In the genomic region with DNA sequence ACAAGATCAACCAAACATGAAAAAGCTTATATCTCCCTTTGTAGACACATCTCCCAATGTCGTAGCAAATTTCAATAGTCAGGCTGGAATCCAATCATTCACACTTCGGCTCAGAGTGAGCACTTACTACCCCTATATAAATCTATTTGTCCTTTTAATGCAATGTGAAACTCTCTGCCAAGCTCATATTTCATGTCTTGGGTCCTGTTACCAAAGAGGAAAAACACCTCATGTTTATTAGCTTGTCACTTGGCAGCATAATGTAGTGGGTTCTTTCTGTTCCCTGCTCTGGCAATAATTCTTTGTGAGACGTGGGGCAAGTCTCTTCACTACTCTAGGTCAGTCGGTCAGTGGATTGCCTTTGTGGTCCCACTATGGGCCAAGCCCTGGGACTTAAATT, we compare ENCODE assay signal across 1 cellular context.
TF ChIP-seq lines count a peak whose summit lies in the region.

No MANE protein-coding gene starts in this region.

TF ChIP-seq in HEK293, 187 proteins besides CTCF, POLR2A, EP300 and RAD21 (continued from another document):
- TF ChIP-seq, protein P1, sequence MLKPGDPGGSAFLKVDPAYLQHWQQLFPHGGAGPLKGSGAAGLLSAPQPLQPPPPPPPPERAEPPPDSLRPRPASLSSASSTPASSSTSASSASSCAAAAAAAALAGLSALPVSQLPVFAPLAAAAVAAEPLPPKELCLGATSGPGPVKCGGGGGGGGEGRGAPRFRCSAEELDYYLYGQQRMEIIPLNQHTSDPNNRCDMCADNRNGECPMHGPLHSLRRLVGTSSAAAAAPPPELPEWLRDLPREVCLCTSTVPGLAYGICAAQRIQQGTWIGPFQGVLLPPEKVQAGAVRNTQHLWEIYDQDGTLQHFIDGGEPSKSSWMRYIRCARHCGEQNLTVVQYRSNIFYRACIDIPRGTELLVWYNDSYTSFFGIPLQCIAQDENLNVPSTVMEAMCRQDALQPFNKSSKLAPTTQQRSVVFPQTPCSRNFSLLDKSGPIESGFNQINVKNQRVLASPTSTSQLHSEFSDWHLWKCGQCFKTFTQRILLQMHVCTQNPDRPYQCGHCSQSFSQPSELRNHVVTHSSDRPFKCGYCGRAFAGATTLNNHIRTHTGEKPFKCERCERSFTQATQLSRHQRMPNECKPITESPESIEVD (tag by site-specific recombination; IDR thresholded peaks at IDR 0.05): peak; percentile 98
- TF ChIP-seq ZXDB (tag by site-specific recombination; IDR thresholded peaks at IDR 0.05) (peak; percentile 54; the same call in 1 of the 2 replicates), SP7 (tag by site-specific recombination; IDR thresholded peaks at IDR 0.05) (peak; percentile 56), ZNF629 (tag by site-specific recombination; IDR thresholded peaks at IDR 0.05) (0 out of 2 replicates have a peak, but pooled peaks have one; percentile 49), ZNF843 (tag by site-specific recombination; IDR thresholded peaks at IDR 0.05) (peak; percentile 91), ZNF48 (tag by site-specific recombination; IDR thresholded peaks at IDR 0.05) (no peak), ZNF184 (tag by site-specific recombination; IDR thresholded peaks at IDR 0.05) (peak; percentile 63; the same call in 1 of the 2 replicates), ZBTB8A (tag by site-specific recombination; IDR thresholded peaks at IDR 0.05) (no peak), ZEB2 (tag by site-specific recombination; IDR thresholded peaks at IDR 0.05) (peak; percentile 28; the same call in 1 of the 2 replicates), ZNF660 (tag by site-specific recombination; IDR thresholded peaks at IDR 0.05) (peak; percentile 58; the same call in 1 of the 2 replicates), KLF1 (tag by site-specific recombination; IDR thresholded peaks at IDR 0.05) (no peak), ZNF350 (tag by site-specific recombination; IDR thresholded peaks at IDR 0.05) (no peak), ZNF596 (tag by site-specific recombination; IDR thresholded peaks at IDR 0.05) (0 out of 2 replicates have a peak, but pooled peaks have one; percentile 34), ZNF335 (tag by site-specific recombination; conservative IDR thresholded peaks at IDR 0.05) (0 out of 2 replicates have a peak, but pooled peaks have one; percentile 30), BCL11A (tag by site-specific recombination; IDR thresholded peaks at IDR 0.05; ENCODE audit: low read depth) (peak; percentile 64; the same call in 1 of the 2 replicates), ZNF561 (tag by site-specific recombination; IDR thresholded peaks at IDR 0.05; ENCODE audit: borderline replicate concordance) (peak; percentile 86), ZIC2 (tag by site-specific recombination; IDR thresholded peaks at IDR 0.05) (no peak), KLF10 (tag by site-specific recombination; IDR thresholded peaks at IDR 0.05) (0 out of 2 replicates have a peak, but pooled peaks have one; percentile 42), ZNF214 (tag by site-specific recombination; IDR thresholded peaks at IDR 0.05; ENCODE audit: borderline replicate concordance) (no peak), ZNF654 (tag by site-specific recombination; IDR thresholded peaks at IDR 0.05; ENCODE audit: low read depth) (no peak), OSR2 (tag by site-specific recombination; IDR thresholded peaks at IDR 0.05) (peak; percentile 79; the same call in 1 of the 2 replicates), HOXC10 (CRISPR knock-in tag; IDR thresholded peaks at IDR 0.05) (no peak), WT1 (tag by site-specific recombination; IDR thresholded peaks at IDR 0.05) (0 out of 2 replicates have a peak, but pooled peaks have one; percentile 38), GLIS1 (tag by site-specific recombination; IDR thresholded peaks at IDR 0.05) (0 out of 2 replicates have a peak, but pooled peaks have one; percentile 7), ZNF202 (tag by site-specific recombination; IDR thresholded peaks at IDR 0.05; ENCODE audit: borderline replicate concordance) (no peak), ZNF600 (tag by site-specific recombination; IDR thresholded peaks at IDR 0.05) (0 out of 2 replicates have a peak, but pooled peaks have one; percentile 9)
- TF ChIP-seq, protein P2, sequence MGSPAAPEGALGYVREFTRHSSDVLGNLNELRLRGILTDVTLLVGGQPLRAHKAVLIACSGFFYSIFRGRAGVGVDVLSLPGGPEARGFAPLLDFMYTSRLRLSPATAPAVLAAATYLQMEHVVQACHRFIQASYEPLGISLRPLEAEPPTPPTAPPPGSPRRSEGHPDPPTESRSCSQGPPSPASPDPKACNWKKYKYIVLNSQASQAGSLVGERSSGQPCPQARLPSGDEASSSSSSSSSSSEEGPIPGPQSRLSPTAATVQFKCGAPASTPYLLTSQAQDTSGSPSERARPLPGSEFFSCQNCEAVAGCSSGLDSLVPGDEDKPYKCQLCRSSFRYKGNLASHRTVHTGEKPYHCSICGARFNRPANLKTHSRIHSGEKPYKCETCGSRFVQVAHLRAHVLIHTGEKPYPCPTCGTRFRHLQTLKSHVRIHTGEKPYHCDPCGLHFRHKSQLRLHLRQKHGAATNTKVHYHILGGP (tag by site-specific recombination; IDR thresholded peaks at IDR 0.05): no peak
- TF ChIP-seq, protein P3, sequence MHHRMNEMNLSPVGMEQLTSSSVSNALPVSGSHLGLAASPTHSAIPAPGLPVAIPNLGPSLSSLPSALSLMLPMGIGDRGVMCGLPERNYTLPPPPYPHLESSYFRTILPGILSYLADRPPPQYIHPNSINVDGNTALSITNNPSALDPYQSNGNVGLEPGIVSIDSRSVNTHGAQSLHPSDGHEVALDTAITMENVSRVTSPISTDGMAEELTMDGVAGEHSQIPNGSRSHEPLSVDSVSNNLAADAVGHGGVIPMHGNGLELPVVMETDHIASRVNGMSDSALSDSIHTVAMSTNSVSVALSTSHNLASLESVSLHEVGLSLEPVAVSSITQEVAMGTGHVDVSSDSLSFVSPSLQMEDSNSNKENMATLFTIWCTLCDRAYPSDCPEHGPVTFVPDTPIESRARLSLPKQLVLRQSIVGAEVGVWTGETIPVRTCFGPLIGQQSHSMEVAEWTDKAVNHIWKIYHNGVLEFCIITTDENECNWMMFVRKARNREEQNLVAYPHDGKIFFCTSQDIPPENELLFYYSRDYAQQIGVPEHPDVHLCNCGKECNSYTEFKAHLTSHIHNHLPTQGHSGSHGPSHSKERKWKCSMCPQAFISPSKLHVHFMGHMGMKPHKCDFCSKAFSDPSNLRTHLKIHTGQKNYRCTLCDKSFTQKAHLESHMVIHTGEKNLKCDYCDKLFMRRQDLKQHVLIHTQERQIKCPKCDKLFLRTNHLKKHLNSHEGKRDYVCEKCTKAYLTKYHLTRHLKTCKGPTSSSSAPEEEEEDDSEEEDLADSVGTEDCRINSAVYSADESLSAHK (tag by site-specific recombination; IDR thresholded peaks at IDR 0.05): peak; percentile 65; the same call in 1 of the 2 replicates
- TF ChIP-seq, protein P4, sequence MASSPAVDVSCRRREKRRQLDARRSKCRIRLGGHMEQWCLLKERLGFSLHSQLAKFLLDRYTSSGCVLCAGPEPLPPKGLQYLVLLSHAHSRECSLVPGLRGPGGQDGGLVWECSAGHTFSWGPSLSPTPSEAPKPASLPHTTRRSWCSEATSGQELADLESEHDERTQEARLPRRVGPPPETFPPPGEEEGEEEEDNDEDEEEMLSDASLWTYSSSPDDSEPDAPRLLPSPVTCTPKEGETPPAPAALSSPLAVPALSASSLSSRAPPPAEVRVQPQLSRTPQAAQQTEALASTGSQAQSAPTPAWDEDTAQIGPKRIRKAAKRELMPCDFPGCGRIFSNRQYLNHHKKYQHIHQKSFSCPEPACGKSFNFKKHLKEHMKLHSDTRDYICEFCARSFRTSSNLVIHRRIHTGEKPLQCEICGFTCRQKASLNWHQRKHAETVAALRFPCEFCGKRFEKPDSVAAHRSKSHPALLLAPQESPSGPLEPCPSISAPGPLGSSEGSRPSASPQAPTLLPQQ (tag by site-specific recombination; IDR thresholded peaks at IDR 0.05): peak; percentile 53
- TF ChIP-seq, protein P5, sequence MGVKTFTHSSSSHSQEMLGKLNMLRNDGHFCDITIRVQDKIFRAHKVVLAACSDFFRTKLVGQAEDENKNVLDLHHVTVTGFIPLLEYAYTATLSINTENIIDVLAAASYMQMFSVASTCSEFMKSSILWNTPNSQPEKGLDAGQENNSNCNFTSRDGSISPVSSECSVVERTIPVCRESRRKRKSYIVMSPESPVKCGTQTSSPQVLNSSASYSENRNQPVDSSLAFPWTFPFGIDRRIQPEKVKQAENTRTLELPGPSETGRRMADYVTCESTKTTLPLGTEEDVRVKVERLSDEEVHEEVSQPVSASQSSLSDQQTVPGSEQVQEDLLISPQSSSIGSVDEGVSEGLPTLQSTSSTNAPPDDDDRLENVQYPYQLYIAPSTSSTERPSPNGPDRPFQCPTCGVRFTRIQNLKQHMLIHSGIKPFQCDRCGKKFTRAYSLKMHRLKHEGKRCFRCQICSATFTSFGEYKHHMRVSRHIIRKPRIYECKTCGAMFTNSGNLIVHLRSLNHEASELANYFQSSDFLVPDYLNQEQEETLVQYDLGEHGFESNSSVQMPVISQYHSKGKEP (tag by site-specific recombination; IDR thresholded peaks at IDR 0.05): peak; percentile 93
- TF ChIP-seq, protein P6, sequence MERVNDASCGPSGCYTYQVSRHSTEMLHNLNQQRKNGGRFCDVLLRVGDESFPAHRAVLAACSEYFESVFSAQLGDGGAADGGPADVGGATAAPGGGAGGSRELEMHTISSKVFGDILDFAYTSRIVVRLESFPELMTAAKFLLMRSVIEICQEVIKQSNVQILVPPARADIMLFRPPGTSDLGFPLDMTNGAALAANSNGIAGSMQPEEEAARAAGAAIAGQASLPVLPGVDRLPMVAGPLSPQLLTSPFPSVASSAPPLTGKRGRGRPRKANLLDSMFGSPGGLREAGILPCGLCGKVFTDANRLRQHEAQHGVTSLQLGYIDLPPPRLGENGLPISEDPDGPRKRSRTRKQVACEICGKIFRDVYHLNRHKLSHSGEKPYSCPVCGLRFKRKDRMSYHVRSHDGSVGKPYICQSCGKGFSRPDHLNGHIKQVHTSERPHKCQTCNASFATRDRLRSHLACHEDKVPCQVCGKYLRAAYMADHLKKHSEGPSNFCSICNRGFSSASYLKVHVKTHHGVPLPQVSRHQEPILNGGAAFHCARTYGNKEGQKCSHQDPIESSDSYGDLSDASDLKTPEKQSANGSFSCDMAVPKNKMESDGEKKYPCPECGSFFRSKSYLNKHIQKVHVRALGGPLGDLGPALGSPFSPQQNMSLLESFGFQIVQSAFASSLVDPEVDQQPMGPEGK (tag by site-specific recombination; IDR thresholded peaks at IDR 0.05): no peak
- TF ChIP-seq, protein P7, sequence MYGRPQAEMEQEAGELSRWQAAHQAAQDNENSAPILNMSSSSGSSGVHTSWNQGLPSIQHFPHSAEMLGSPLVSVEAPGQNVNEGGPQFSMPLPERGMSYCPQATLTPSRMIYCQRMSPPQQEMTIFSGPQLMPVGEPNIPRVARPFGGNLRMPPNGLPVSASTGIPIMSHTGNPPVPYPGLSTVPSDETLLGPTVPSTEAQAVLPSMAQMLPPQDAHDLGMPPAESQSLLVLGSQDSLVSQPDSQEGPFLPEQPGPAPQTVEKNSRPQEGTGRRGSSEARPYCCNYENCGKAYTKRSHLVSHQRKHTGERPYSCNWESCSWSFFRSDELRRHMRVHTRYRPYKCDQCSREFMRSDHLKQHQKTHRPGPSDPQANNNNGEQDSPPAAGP (tag by site-specific recombination; IDR thresholded peaks at IDR 0.05): no peak
- TF ChIP-seq, protein P8, sequence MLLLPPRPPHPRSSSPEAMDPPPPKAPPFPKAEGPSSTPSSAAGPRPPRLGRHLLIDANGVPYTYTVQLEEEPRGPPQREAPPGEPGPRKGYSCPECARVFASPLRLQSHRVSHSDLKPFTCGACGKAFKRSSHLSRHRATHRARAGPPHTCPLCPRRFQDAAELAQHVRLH (tag by site-specific recombination; IDR thresholded peaks at IDR 0.05): peak; percentile 64; the same call in 1 of the 2 replicates
- TF ChIP-seq, protein P9, sequence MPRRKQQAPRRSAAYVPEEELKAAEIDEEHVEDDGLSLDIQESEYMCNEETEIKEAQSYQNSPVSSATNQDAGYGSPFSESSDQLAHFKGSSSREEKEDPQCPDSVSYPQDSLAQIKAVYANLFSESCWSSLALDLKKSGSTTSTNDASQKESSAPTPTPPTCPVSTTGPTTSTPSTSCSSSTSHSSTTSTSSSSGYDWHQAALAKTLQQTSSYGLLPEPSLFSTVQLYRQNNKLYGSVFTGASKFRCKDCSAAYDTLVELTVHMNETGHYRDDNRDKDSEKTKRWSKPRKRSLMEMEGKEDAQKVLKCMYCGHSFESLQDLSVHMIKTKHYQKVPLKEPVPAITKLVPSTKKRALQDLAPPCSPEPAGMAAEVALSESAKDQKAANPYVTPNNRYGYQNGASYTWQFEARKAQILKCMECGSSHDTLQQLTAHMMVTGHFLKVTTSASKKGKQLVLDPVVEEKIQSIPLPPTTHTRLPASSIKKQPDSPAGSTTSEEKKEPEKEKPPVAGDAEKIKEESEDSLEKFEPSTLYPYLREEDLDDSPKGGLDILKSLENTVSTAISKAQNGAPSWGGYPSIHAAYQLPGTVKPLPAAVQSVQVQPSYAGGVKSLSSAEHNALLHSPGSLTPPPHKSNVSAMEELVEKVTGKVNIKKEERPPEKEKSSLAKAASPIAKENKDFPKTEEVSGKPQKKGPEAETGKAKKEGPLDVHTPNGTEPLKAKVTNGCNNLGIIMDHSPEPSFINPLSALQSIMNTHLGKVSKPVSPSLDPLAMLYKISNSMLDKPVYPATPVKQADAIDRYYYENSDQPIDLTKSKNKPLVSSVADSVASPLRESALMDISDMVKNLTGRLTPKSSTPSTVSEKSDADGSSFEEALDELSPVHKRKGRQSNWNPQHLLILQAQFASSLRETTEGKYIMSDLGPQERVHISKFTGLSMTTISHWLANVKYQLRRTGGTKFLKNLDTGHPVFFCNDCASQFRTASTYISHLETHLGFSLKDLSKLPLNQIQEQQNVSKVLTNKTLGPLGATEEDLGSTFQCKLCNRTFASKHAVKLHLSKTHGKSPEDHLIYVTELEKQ (tag by site-specific recombination; IDR thresholded peaks at IDR 0.05; ENCODE audit: borderline replicate concordance): peak; percentile 43; the same call in 1 of the 2 replicates
- TF ChIP-seq, protein P10, sequence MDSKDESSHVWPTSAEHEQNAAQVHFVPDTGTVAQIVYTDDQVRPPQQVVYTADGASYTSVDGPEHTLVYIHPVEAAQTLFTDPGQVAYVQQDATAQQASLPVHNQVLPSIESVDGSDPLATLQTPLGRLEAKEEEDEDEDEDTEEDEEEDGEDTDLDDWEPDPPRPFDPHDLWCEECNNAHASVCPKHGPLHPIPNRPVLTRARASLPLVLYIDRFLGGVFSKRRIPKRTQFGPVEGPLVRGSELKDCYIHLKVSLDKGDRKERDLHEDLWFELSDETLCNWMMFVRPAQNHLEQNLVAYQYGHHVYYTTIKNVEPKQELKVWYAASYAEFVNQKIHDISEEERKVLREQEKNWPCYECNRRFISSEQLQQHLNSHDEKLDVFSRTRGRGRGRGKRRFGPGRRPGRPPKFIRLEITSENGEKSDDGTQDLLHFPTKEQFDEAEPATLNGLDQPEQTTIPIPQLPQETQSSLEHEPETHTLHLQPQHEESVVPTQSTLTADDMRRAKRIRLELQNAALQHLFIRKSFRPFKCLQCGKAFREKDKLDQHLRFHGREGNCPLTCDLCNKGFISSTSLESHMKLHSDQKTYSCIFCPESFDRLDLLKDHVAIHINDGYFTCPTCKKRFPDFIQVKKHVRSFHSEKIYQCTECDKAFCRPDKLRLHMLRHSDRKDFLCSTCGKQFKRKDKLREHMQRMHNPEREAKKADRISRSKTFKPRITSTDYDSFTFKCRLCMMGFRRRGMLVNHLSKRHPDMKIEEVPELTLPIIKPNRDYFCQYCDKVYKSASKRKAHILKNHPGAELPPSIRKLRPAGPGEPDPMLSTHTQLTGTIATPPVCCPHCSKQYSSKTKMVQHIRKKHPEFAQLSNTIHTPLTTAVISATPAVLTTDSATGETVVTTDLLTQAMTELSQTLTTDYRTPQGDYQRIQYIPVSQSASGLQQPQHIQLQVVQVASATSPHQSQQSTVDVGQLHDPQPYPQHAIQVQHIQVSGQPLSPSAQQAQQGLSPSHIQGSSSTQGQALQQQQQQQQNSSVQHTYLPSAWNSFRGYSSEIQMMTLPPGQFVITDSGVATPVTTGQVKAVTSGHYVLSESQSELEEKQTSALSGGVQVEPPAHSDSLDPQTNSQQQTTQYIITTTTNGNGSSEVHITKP (tag by site-specific recombination; IDR thresholded peaks at IDR 0.05): 0 out of 2 replicates have a peak, but pooled peaks have one; percentile 37
